In the genomic region with DNA sequence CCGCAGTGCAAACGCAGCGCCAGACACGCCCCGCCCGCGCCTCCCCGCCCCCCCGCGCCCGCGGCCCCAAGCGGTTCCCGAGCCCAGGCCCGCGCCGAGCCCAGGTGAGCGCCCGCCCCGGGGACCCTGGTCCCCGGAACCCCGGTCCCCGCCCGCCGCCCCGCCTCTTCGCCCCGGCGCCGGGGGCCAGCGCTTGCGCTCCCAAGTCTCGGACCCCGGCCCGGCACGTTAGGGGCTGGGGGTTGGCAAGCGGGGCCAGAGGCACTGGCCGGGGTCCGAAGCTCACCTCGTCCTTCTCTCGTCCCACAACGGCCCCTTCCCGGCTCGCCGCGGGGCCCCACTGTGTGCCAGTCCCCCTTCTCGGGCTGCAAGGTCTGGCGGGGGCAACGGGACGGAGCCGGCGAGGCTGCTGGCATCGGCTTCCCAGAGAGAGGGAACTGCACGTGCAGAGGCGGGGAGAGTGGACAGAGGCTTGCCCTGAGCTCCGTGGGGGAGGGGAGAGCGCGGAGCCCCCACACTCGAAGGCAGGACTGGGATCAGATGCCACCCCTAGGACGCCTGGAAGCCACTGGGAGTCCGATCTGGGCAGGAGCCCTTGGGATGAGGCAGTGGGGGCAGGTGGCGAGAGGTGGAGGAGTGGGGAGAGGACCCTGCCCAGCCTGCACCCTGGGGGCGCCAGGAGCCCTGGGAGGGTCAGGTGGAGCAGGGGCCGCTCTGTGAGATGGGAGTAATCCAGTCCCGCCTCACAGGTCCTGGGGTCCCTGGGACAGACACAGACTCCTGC, we compare ENCODE assay signal across 1 cellular context.
TF ChIP-seq lines count a peak whose summit lies in the region.

No MANE protein-coding gene starts in this region.

TF ChIP-seq in HepG2, 621 proteins besides CTCF, POLR2A, EP300 and RAD21 (continued from another document and continues in another):
- no peak for TF ChIP-seq KDM1A (CRISPR knock-in tag; IDR thresholded peaks at IDR 0.05)
- no peak for TF ChIP-seq ZNF501 (CRISPR knock-in tag; IDR thresholded peaks at IDR 0.05)
- no peak for TF ChIP-seq MEIS1 (CRISPR knock-in tag; IDR thresholded peaks at IDR 0.05; ENCODE audit: borderline replicate concordance)
- no peak for TF ChIP-seq PAX8 (CRISPR knock-in tag; IDR thresholded peaks at IDR 0.05; ENCODE audit: borderline replicate concordance)
- TF ChIP-seq, protein P1, sequence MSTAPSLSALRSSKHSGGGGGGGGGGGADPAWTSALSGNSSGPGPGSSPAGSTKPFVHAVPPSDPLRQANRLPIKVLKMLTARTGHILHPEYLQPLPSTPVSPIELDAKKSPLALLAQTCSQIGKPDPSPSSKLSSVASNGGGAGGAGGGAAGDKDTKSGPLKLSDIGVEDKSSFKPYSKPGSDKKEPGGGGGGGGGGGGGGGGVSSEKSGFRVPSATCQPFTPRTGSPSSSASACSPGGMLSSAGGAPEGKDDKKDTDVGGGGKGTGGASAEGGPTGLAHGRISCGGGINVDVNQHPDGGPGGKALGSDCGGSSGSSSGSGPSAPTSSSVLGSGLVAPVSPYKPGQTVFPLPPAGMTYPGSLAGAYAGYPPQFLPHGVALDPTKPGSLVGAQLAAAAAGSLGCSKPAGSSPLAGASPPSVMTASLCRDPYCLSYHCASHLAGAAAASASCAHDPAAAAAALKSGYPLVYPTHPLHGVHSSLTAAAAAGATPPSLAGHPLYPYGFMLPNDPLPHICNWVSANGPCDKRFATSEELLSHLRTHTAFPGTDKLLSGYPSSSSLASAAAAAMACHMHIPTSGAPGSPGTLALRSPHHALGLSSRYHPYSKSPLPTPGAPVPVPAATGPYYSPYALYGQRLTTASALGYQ (CRISPR knock-in tag; IDR thresholded peaks at IDR 0.05) = no peak
- TF ChIP-seq ETV6 (CRISPR knock-in tag; conservative IDR thresholded peaks at IDR 0.05) = no peak
- no peak for TF ChIP-seq ZNF614 (CRISPR knock-in tag; IDR thresholded peaks at IDR 0.05; ENCODE audit: borderline replicate concordance)
- no peak for TF ChIP-seq ASH2L (IDR thresholded peaks at IDR 0.05; ENCODE audit: insufficient read length, low read depth, low read length)
- TF ChIP-seq ZNF563 (CRISPR knock-in tag; IDR thresholded peaks at IDR 0.05) = no peak
- no peak for TF ChIP-seq FOSL2 (CRISPR knock-in tag; IDR thresholded peaks at IDR 0.05)
- peak; percentile 22; the same call in 1 of the 2 replicates for TF ChIP-seq KDM4B (CRISPR knock-in tag; IDR thresholded peaks at IDR 0.05)
- TF ChIP-seq KDM6A (CRISPR knock-in tag; IDR thresholded peaks at IDR 0.05; ENCODE audit: low read depth) = no peak
- no peak for TF ChIP-seq YEATS2 (CRISPR knock-in tag; IDR thresholded peaks at IDR 0.05; ENCODE audit: borderline replicate concordance)
- TF ChIP-seq CEBPG (CRISPR knock-in tag; IDR thresholded peaks at IDR 0.05) = no peak
- 0 out of 2 replicates have a peak, but pooled peaks have one; percentile 38 for TF ChIP-seq TMF1 (CRISPR knock-in tag; IDR thresholded peaks at IDR 0.05; ENCODE audit: low read depth)
- no peak for TF ChIP-seq MAF1 (CRISPR knock-in tag; IDR thresholded peaks at IDR 0.05; ENCODE audit: borderline replicate concordance)
- no peak for TF ChIP-seq RELA (CRISPR knock-in tag; IDR thresholded peaks at IDR 0.05)
- TF ChIP-seq XBP1 (CRISPR knock-in tag; IDR thresholded peaks at IDR 0.05) = no peak
- no peak for TF ChIP-seq TEAD3 (CRISPR knock-in tag; optimal IDR thresholded peaks at IDR 0.05; ENCODE audit: borderline replicate concordance)
- no peak for TF ChIP-seq MXI1 (IDR thresholded peaks at IDR 0.05; ENCODE audit: borderline replicate concordance, low read depth, low read length)
- TF ChIP-seq STAT5B (CRISPR knock-in tag; IDR thresholded peaks at IDR 0.05) = no peak
- 0 out of 2 replicates have a peak, but pooled peaks have one; percentile 29 for TF ChIP-seq TIGD3 (CRISPR knock-in tag; IDR thresholded peaks at IDR 0.05; ENCODE audit: borderline replicate concordance)
- TF ChIP-seq BRD4 (CRISPR knock-in tag; IDR thresholded peaks at IDR 0.05) = peak; percentile 47; the same call in 1 of the 2 replicates
- no peak for TF ChIP-seq U2AF1 (optimal IDR thresholded peaks at IDR 0.05; ENCODE audit: low read depth, low read length)
- no peak for TF ChIP-seq ZSCAN29 (CRISPR knock-in tag; conservative IDR thresholded peaks at IDR 0.05)
- TF ChIP-seq, protein P2, sequence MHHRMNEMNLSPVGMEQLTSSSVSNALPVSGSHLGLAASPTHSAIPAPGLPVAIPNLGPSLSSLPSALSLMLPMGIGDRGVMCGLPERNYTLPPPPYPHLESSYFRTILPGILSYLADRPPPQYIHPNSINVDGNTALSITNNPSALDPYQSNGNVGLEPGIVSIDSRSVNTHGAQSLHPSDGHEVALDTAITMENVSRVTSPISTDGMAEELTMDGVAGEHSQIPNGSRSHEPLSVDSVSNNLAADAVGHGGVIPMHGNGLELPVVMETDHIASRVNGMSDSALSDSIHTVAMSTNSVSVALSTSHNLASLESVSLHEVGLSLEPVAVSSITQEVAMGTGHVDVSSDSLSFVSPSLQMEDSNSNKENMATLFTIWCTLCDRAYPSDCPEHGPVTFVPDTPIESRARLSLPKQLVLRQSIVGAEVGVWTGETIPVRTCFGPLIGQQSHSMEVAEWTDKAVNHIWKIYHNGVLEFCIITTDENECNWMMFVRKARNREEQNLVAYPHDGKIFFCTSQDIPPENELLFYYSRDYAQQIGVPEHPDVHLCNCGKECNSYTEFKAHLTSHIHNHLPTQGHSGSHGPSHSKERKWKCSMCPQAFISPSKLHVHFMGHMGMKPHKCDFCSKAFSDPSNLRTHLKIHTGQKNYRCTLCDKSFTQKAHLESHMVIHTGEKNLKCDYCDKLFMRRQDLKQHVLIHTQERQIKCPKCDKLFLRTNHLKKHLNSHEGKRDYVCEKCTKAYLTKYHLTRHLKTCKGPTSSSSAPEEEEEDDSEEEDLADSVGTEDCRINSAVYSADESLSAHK (CRISPR knock-in tag; IDR thresholded peaks at IDR 0.05; ENCODE audit: borderline replicate concordance) = no peak
- TF ChIP-seq, protein P3, sequence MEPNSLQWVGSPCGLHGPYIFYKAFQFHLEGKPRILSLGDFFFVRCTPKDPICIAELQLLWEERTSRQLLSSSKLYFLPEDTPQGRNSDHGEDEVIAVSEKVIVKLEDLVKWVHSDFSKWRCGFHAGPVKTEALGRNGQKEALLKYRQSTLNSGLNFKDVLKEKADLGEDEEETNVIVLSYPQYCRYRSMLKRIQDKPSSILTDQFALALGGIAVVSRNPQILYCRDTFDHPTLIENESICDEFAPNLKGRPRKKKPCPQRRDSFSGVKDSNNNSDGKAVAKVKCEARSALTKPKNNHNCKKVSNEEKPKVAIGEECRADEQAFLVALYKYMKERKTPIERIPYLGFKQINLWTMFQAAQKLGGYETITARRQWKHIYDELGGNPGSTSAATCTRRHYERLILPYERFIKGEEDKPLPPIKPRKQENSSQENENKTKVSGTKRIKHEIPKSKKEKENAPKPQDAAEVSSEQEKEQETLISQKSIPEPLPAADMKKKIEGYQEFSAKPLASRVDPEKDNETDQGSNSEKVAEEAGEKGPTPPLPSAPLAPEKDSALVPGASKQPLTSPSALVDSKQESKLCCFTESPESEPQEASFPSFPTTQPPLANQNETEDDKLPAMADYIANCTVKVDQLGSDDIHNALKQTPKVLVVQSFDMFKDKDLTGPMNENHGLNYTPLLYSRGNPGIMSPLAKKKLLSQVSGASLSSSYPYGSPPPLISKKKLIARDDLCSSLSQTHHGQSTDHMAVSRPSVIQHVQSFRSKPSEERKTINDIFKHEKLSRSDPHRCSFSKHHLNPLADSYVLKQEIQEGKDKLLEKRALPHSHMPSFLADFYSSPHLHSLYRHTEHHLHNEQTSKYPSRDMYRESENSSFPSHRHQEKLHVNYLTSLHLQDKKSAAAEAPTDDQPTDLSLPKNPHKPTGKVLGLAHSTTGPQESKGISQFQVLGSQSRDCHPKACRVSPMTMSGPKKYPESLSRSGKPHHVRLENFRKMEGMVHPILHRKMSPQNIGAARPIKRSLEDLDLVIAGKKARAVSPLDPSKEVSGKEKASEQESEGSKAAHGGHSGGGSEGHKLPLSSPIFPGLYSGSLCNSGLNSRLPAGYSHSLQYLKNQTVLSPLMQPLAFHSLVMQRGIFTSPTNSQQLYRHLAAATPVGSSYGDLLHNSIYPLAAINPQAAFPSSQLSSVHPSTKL (CRISPR knock-in tag; IDR thresholded peaks at IDR 0.05) = no peak
- no peak for TF ChIP-seq STAT6 (CRISPR knock-in tag; IDR thresholded peaks at IDR 0.05; ENCODE audit: borderline replicate concordance)
- TF ChIP-seq, protein P4, sequence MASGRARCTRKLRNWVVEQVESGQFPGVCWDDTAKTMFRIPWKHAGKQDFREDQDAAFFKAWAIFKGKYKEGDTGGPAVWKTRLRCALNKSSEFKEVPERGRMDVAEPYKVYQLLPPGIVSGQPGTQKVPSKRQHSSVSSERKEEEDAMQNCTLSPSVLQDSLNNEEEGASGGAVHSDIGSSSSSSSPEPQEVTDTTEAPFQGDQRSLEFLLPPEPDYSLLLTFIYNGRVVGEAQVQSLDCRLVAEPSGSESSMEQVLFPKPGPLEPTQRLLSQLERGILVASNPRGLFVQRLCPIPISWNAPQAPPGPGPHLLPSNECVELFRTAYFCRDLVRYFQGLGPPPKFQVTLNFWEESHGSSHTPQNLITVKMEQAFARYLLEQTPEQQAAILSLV (CRISPR knock-in tag; IDR thresholded peaks at IDR 0.05; ENCODE audit: borderline replicate concordance) = no peak
- TF ChIP-seq ZNF263 (CRISPR knock-in tag; IDR thresholded peaks at IDR 0.05) = no peak
- TF ChIP-seq ZNF432 (CRISPR knock-in tag; IDR thresholded peaks at IDR 0.05; ENCODE audit: borderline replicate concordance) = no peak
- TF ChIP-seq KLF15 (CRISPR knock-in tag; IDR thresholded peaks at IDR 0.05; ENCODE audit: borderline replicate concordance) = no peak
- TF ChIP-seq ISX (CRISPR knock-in tag; conservative IDR thresholded peaks at IDR 0.05) = no peak
- no peak for TF ChIP-seq SRSF4 (IDR thresholded peaks at IDR 0.05; ENCODE audit: low read depth, low read length, poor library complexity, severe bottlenecking)
- no peak for TF ChIP-seq ZNF256 (CRISPR knock-in tag; conservative IDR thresholded peaks at IDR 0.05)
- TF ChIP-seq JARID2 (CRISPR knock-in tag; IDR thresholded peaks at IDR 0.05; ENCODE audit: insufficient replicate concordance) = no peak
- TF ChIP-seq ZFAT (CRISPR knock-in tag; conservative IDR thresholded peaks at IDR 0.05) = no peak
- TF ChIP-seq, protein P5, sequence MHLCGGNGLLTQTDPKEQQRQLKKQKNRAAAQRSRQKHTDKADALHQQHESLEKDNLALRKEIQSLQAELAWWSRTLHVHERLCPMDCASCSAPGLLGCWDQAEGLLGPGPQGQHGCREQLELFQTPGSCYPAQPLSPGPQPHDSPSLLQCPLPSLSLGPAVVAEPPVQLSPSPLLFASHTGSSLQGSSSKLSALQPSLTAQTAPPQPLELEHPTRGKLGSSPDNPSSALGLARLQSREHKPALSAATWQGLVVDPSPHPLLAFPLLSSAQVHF (CRISPR knock-in tag; IDR thresholded peaks at IDR 0.05) = 0 out of 2 replicates have a peak, but pooled peaks have one; percentile 62
- TF ChIP-seq RBM39 (IDR thresholded peaks at IDR 0.05; ENCODE audit: low read depth, low read length, poor library complexity, severe bottlenecking) = peak; percentile 72
- no peak; the same call in none of the 2 replicates for TF ChIP-seq THAP9 (CRISPR knock-in tag; IDR thresholded peaks at IDR 0.05; ENCODE audit: borderline replicate concordance)
- no peak for TF ChIP-seq ZNF878 (CRISPR knock-in tag; IDR thresholded peaks at IDR 0.05)
- no peak for TF ChIP-seq ZNF350 (CRISPR knock-in tag; IDR thresholded peaks at IDR 0.05; ENCODE audit: borderline replicate concordance, low read depth)
- no peak for TF ChIP-seq SKI (IDR thresholded peaks at IDR 0.05; ENCODE audit: partially characterized antibody)
- no peak for TF ChIP-seq POLR2AphosphoS2 (IDR thresholded peaks at IDR 0.05; ENCODE audit: low read depth, low read length)
- TF ChIP-seq GATAD2A (CRISPR knock-in tag; IDR thresholded peaks at IDR 0.05) = no peak
- TF ChIP-seq HNRNPLL (IDR thresholded peaks at IDR 0.05; ENCODE audit: low read depth, low read length, poor library complexity, severe bottlenecking) = peak; percentile 20
